In genomic region chr7:134454277-134454676, GRCh38 we compare ENCODE assay signal across 1 cellular context.
TF ChIP-seq lines count a peak whose summit lies in the region.

No MANE protein-coding gene starts in this region.

TF ChIP-seq in WTC11, 78 proteins besides CTCF, POLR2A, EP300 and RAD21 (continued from another document):
- TF ChIP-seq ZNF138 (CRISPR knock-in tag; conservative IDR thresholded peaks at IDR 0.05) (no peak), FOXP4 (CRISPR knock-in tag; IDR thresholded peaks at IDR 0.05) (no peak), SP1 (CRISPR knock-in tag; conservative IDR thresholded peaks at IDR 0.05) (no peak), USF1 (CRISPR knock-in tag; IDR thresholded peaks at IDR 0.05) (no peak), GABPB1 (CRISPR knock-in tag; IDR thresholded peaks at IDR 0.05) (no peak), SOX15 (CRISPR knock-in tag; IDR thresholded peaks at IDR 0.05) (no peak), ESRRA (CRISPR knock-in tag; IDR thresholded peaks at IDR 0.05; ENCODE audit: borderline replicate concordance) (no peak)
- TF ChIP-seq, protein P1, sequence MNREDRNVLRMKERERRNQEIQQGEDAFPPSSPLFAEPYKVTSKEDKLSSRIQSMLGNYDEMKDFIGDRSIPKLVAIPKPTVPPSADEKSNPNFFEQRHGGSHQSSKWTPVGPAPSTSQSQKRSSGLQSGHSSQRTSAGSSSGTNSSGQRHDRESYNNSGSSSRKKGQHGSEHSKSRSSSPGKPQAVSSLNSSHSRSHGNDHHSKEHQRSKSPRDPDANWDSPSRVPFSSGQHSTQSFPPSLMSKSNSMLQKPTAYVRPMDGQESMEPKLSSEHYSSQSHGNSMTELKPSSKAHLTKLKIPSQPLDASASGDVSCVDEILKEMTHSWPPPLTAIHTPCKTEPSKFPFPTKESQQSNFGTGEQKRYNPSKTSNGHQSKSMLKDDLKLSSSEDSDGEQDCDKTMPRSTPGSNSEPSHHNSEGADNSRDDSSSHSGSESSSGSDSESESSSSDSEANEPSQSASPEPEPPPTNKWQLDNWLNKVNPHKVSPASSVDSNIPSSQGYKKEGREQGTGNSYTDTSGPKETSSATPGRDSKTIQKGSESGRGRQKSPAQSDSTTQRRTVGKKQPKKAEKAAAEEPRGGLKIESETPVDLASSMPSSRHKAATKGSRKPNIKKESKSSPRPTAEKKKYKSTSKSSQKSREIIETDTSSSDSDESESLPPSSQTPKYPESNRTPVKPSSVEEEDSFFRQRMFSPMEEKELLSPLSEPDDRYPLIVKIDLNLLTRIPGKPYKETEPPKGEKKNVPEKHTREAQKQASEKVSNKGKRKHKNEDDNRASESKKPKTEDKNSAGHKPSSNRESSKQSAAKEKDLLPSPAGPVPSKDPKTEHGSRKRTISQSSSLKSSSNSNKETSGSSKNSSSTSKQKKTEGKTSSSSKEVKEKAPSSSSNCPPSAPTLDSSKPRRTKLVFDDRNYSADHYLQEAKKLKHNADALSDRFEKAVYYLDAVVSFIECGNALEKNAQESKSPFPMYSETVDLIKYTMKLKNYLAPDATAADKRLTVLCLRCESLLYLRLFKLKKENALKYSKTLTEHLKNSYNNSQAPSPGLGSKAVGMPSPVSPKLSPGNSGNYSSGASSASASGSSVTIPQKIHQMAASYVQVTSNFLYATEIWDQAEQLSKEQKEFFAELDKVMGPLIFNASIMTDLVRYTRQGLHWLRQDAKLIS (CRISPR knock-in tag; IDR thresholded peaks at IDR 0.05; ENCODE audit: borderline replicate concordance) = no peak
